ENCODE assay signal across 20 cellular contexts in genomic region chr5:158541535-158541934, GRCh38.
DNase-seq lines count a peak whose midpoint lies in the region; ATAC-seq, FAIRE-seq and TF ChIP-seq lines count a peak whose summit lies in the region.
"Had no signal": no experiment of that assay in that cellular context is flagged by ENCODE, and none has a peak within 500 bp of the region (broad histone marks: within the 10 kb centered on the region; RNA-seq: fewer than 3 reads in every experiment).

No MANE protein-coding gene starts in this region.

- peaks cover 13% of the 10 kb centered on the region for H3K27me3 ChIP-seq in left ventricle myocardium inferior (ENCODE audit: low read depth)
- no peaks in the 10 kb centered on the region for H3K27me3 ChIP-seq in DND-41 (ENCODE audit: insufficient read depth, low read length, poor library complexity)
- H3K27me3 ChIP-seq: SJSA1 had no signal

- ATAC-seq in left ventricle myocardium superior (no peak), DND-41 (ENCODE audit: insufficient read depth, low read depth) (no peak), GM18520 (IDR thresholded peaks at IDR 0.05; ENCODE audit: unreplicated experiment) (no peak)
- ATAC-seq in stimulated activated naive CD8-positive, alpha-beta T cell treated with anti-CD3 and anti-CD28 coated beads, Interleukin-15, amount 100 ng/mL, for 72 hours, result peak; percentile 37
- ATAC-seq: Right ventricle myocardium inferior had no signal

- FAIRE-seq in kidney (lab: Jason Lieb, UNC), result no peak
- FAIRE-seq: H54 had no signal

- intact Hi-C loops in left ventricle myocardium inferior (cut with micrococcal nuclease), result no loop called here
- intact Hi-C loops in left ventricle myocardium superior (cut with micrococcal nuclease), result no loop called here
- intact Hi-C loops in kidney (cut with DNase I), result no loop called here

- no peak for DNase-seq in left ventricle myocardium inferior
- DNase-seq in left ventricle myocardium superior, result no peak
- no peak for DNase-seq in DND-41
- no peak for DNase-seq in stimulated activated naive CD8-positive, alpha-beta T cell treated with anti-CD3 and anti-CD28 coated beads, Interleukin-15, amount 100 ng/mL, for 72 hours
- no peak for DNase-seq in kidney
- DNase-seq: DMS53, EL, GF-D8, IMR-90, NCI-H1105, NCI-H146, NCI-H2081, NCI-H2171 treated with DMSO at 0.1 percent for 48 hours, NCI-H524 treated with DMSO at 0.1 percent for 48 hours had no signal

- peak overlapping the region; percentile 14 for H3K4me3 Mint-ChIP-seq in activated naive CD8-positive, alpha-beta T cell
- peak overlapping the region; percentile 35 to 52 for H3K4me3 Mint-ChIP-seq in stimulated activated naive CD8-positive, alpha-beta T cell treated with anti-CD3 and anti-CD28 coated beads, Interleukin-15, amount 100 ng/mL, for 72 hours

- TF ChIP-seq CTCF in left ventricle myocardium inferior (IDR thresholded peaks at IDR 0.05; ENCODE audit: borderline replicate concordance) (no peak), DND-41 (IDR thresholded peaks at IDR 0.05; ENCODE audit: borderline replicate concordance, extremely low read depth, low read length, poor library complexity, severe bottlenecking) (no peak), kidney (IDR thresholded peaks at IDR 0.05; ENCODE audit: borderline replicate concordance, extremely low read depth, insufficient read depth) (no peak)

- H3K36me3 Mint-ChIP-seq in activated naive CD8-positive, alpha-beta T cell, result no peaks in the 10 kb centered on the region

- peak overlapping the region; percentile 22 for H3K27ac Mint-ChIP-seq in activated naive CD8-positive, alpha-beta T cell
- H3K27ac Mint-ChIP-seq in stimulated activated naive CD8-positive, alpha-beta T cell treated with anti-CD3 and anti-CD28 coated beads, Interleukin-15, amount 100 ng/mL, for 72 hours, result peak overlapping the region in 1 of 2 donors; percentile 67

- no peak overlapping the region for H2AFZ ChIP-seq in DND-41 (ENCODE audit: low read depth, low read length)

- no peaks in the 10 kb centered on the region for H3K79me2 ChIP-seq in DND-41 (ENCODE audit: insufficient read depth, low read length)

- H3K9me3 ChIP-seq in left ventricle myocardium inferior (replicated peaks) (no peaks in the 10 kb centered on the region), DND-41 (ENCODE audit: insufficient read depth, low read length, severe bottlenecking) (no peaks in the 10 kb centered on the region), kidney (ENCODE audit: control insufficient read depth in 1 of 2, low read length in 2 of 2) (no peaks in the 10 kb centered on the region)
- H3K9me3 ChIP-seq: SJSA1 had no signal

- H4K20me1 ChIP-seq in DND-41 (ENCODE audit: insufficient read depth, low read length), result no peaks in the 10 kb centered on the region

- no peaks in the 10 kb centered on the region for H3K9me3 Mint-ChIP-seq in activated naive CD8-positive, alpha-beta T cell (ENCODE audit: low read depth)
- no peaks in the 10 kb centered on the region for H3K9me3 Mint-ChIP-seq in stimulated activated naive CD8-positive, alpha-beta T cell treated with anti-CD3 and anti-CD28 coated beads, Interleukin-15, amount 100 ng/mL, for 72 hours

- H3K36me3 ChIP-seq in left ventricle myocardium inferior (no peaks in the 10 kb centered on the region), DND-41 (ENCODE audit: insufficient read depth, low read length) (no peaks in the 10 kb centered on the region), kidney (ENCODE audit: control insufficient read depth in 1 of 2, insufficient read depth in 2 of 2, low read length in 2 of 2) (no peaks in the 10 kb centered on the region)
- H3K36me3 ChIP-seq: SJSA1 had no signal

- peaks cover 39% of the 10 kb centered on the region for H3K4me1 Mint-ChIP-seq in activated naive CD8-positive, alpha-beta T cell (ENCODE audit: low read depth)
- H3K4me1 Mint-ChIP-seq in stimulated activated naive CD8-positive, alpha-beta T cell treated with anti-CD3 and anti-CD28 coated beads, Interleukin-15, amount 100 ng/mL, for 72 hours, result peaks cover 65% of the 10 kb centered on the region

- H3K9ac ChIP-seq in DND-41 (ENCODE audit: low read depth, low read length) (no peak overlapping the region), kidney (ENCODE audit: low read length in 2 of 2) (no peak overlapping the region)

- H3K4me2 ChIP-seq in DND-41 (ENCODE audit: insufficient read depth, low read length), result no peak overlapping the region

- H3K27ac ChIP-seq in left ventricle myocardium inferior (replicated peaks) (peak overlapping the region; percentile 73), DND-41 (ENCODE audit: low read length) (peak overlapping the region; percentile 5; the same call in 1 of the 2 replicates), kidney (ENCODE audit: low read depth in 2 of 2, low read length in 2 of 2) (no peak overlapping the region)
- H3K27ac ChIP-seq: C4-2B, SJSA1 had no signal

- no peak overlapping the region for H3K4me3 ChIP-seq in left ventricle myocardium inferior
- no peak overlapping the region for H3K4me3 ChIP-seq in DND-41 (ENCODE audit: low read depth in 1 of 2, low read length in 2 of 2)
- H3K4me3 ChIP-seq in kidney (ENCODE audit: low read length in 2 of 2), result no peak overlapping the region
- H3K4me3 ChIP-seq: SJSA1 had no signal

- H3K27me3 Mint-ChIP-seq in activated naive CD8-positive, alpha-beta T cell, result no peaks in the 10 kb centered on the region
- no peaks in the 10 kb centered on the region for H3K27me3 Mint-ChIP-seq in stimulated activated naive CD8-positive, alpha-beta T cell treated with anti-CD3 and anti-CD28 coated beads, Interleukin-15, amount 100 ng/mL, for 72 hours

- peaks cover 7% of the 10 kb centered on the region for H3K4me1 ChIP-seq in left ventricle myocardium inferior
- H3K4me1 ChIP-seq in DND-41 (ENCODE audit: insufficient read depth, low read length), result peaks cover 44% of the 10 kb centered on the region
- no peaks in the 10 kb centered on the region for H3K4me1 ChIP-seq in kidney (ENCODE audit: control insufficient read depth in 1 of 2, insufficient read depth in 1 of 2, low read depth in 1 of 2, low read length in 2 of 2)

Comparison
In these comparisons a context has a peak if more than half of its experiments do, and no peak if none do; other contexts are left out.
1. H3K27ac ChIP-seq: peak in left ventricle myocardium inferior (single experiment) and DND-41 (single experiment); none in kidney (0 of 2).